In the genomic region with DNA sequence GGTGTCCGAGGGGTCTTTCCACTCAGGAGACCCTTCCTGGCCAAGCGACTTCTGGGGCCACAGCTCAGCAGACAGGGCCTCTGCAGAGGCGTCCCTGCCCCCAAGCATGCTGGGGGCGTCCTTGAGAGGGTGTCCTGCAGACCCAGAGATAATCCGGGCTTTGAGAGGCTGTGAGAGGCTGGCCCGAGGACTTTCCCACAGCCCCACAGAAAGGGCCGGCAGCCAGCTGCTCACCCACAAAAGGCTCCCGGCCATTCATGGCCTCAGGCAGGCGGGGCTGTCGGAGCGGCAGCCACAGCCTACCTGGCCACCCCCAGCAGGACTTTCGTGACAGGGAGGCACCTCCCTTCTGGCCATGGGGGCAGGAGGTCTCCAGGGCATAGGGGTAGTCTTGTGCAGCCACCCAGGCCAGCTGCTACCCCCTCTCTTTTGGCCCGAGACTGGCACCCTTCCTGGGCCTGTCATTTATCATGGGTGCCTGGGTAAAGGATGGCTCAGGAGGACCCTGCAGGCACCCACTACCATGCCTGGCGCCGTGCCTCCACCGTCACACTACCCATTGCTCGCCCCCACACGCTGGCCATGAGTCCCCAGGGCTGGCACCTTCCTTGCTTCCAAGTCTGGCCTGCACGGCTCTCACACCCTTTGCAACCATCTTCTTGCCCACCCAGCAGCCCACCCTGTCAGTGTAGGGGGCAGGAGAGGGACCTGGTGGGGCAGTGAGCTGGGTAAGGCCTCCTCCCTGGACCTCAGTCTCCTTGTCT, we compare ENCODE assay signal across 2 cellular contexts.
TF ChIP-seq lines count a peak whose summit lies in the region.

No MANE protein-coding gene starts in this region.

TF ChIP-seq in H1, 55 proteins besides CTCF, POLR2A, EP300 and RAD21:
- TF ChIP-seq RFX5 (IDR thresholded peaks at IDR 0.05; ENCODE audit: borderline replicate concordance, low read depth, low read length) (no peak), FOSL1 (IDR thresholded peaks at IDR 0.05; ENCODE audit: insufficient read depth, low read depth, low read length) (no peak), RXRA (IDR thresholded peaks at IDR 0.05; ENCODE audit: insufficient read depth, low read depth, low read length) (no peak), CBX5 (IDR thresholded peaks at IDR 0.05; ENCODE audit: low read depth, low read length) (no peak), NRF1 (IDR thresholded peaks at IDR 0.05; ENCODE audit: low read depth, low read length) (no peak), HDAC2 (IDR thresholded peaks at IDR 0.05; ENCODE audit: borderline replicate concordance in 1 of 2, low read depth in 2 of 2, low read length in 2 of 2) (no peak)
- TF ChIP-seq, protein P1, sequence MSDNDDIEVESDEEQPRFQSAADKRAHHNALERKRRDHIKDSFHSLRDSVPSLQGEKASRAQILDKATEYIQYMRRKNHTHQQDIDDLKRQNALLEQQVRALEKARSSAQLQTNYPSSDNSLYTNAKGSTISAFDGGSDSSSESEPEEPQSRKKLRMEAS (IDR thresholded peaks at IDR 0.05): no peak

TF ChIP-seq in SK-N-SH treated with all-trans-retinoic acid at 6 μM for 48 hours, 23 proteins besides CTCF, POLR2A, EP300 and RAD21:
- no peak for TF ChIP-seq GLIS3 (CRISPR knock-in tag; IDR thresholded peaks at IDR 0.05)
